Comparison of ENCODE assay signal across 13 cellular contexts in the genomic region with DNA sequence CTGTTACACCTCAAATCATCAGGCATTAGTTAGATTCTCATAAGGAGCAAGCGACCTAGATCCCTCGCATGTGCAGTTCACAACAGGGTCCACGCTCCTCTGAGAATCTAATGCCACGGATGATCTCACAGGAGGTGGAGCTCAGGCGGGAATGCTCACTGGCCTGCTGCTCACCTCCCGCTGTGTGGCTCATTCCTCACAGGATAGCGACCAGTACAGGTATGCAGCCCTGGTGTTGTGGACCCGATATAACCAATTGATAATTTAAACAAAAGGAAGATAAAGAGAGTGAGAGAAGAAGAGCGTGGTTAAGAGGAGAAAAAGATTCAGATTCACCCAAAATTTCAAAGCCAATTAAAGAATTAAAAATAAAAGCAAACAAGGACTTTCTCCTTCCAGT.
"Had no signal": no experiment of that assay in that cellular context is flagged by ENCODE, and none has a peak within 500 bp of the region (broad histone marks: within the 10 kb centered on the region; RNA-seq: fewer than 3 reads in every experiment).

No MANE protein-coding gene starts in this region.

- ATAC-seq: activated CD4-positive, alpha-beta T cell treated with anti-CD3 and anti-CD28 coated beads for 36 hours; activated CD8-positive, alpha-beta T cell treated with anti-CD3 and anti-CD28 coated beads for 36 hours; left cardiac atrium; stimulated activated naive CD8-positive, alpha-beta T cell treated with anti-CD3 and anti-CD28 coated beads, Interleukin-15, Interleukin-2, amounts not matched to agents 100 U/mL and 50 U/mL, for 24 hours had no signal

- H3K9me3 ChIP-seq: suprapubic skin, upper lobe of left lung had no signal

- H3K27ac Mint-ChIP-seq: activated CD4-positive, alpha-beta T cell treated with anti-CD3 and anti-CD28 coated beads for 36 hours; activated CD8-positive, alpha-beta T cell treated with anti-CD3 and anti-CD28 coated beads for 36 hours; activated T-helper 1 cell treated with anti-CD3 and anti-CD28 coated beads, Interleukin-12 subunit alpha, Interleukin-12 subunit beta, Interleukin-2, Interleukin-4 antibody, amounts not matched to agents 30 ng/mL and 10 ng/mL and 1 ng/mL, durations not matched to agents 14 hours and 24 hours and 36 hours; dendritic cell treated with granulocyte-macrophage colony-stimulating factor and Interleukin-4, amounts not matched to agents 40 ng/mL and 50 ng/mL, for 4 days; nephron had no signal

- H3K36me3 ChIP-seq: suprapubic skin, upper lobe of left lung had no signal

- H3K27me3 Mint-ChIP-seq: activated CD4-positive, alpha-beta T cell treated with anti-CD3 and anti-CD28 coated beads for 36 hours; activated CD8-positive, alpha-beta T cell treated with anti-CD3 and anti-CD28 coated beads for 36 hours; dendritic cell treated with granulocyte-macrophage colony-stimulating factor and Interleukin-4, amounts not matched to agents 40 ng/mL and 50 ng/mL, for 4 days had no signal

- H3K27ac ChIP-seq: hepatocyte, suprapubic skin, upper lobe of left lung had no signal

- DNase-seq: activated CD4-positive, alpha-beta T cell treated with anti-CD3 and anti-CD28 coated beads for 36 hours; activated CD8-positive, alpha-beta memory T cell treated with anti-CD3 and anti-CD28 coated beads, Interleukin-2, amount 50 U/mL, for 4 hours; activated CD8-positive, alpha-beta T cell treated with anti-CD3 and anti-CD28 coated beads for 36 hours; activated naive CD4-positive, alpha-beta T cell treated with Interleukin-2 at 50 U/mL for 16 hours; left cardiac atrium; stimulated activated CD4-positive, alpha-beta T cell treated with anti-CD3 and anti-CD28 coated beads, Interleukin-12 subunit alpha, Interleukin-12 subunit beta, amount 100 ng/mL, for 4 hours; stimulated activated naive CD8-positive, alpha-beta T cell treated with anti-CD3 and anti-CD28 coated beads, Interleukin-15, Interleukin-2, amounts not matched to agents 100 U/mL and 50 U/mL, for 24 hours; upper lobe of left lung had no signal

- H3K9me3 Mint-ChIP-seq: activated CD8-positive, alpha-beta T cell treated with anti-CD3 and anti-CD28 coated beads for 36 hours; activated T-helper 1 cell treated with anti-CD3 and anti-CD28 coated beads, Interleukin-12 subunit alpha, Interleukin-12 subunit beta, Interleukin-2, Interleukin-4 antibody, amounts not matched to agents 30 ng/mL and 10 ng/mL and 1 ng/mL, durations not matched to agents 14 hours and 24 hours and 36 hours; dendritic cell treated with granulocyte-macrophage colony-stimulating factor and Interleukin-4, amounts not matched to agents 40 ng/mL and 50 ng/mL, for 4 days had no signal

- H3K4me3 ChIP-seq: hepatocyte, suprapubic skin, upper lobe of left lung had no signal

- H3K4me3 Mint-ChIP-seq: activated CD4-positive, alpha-beta T cell treated with anti-CD3 and anti-CD28 coated beads for 36 hours; activated CD8-positive, alpha-beta T cell treated with anti-CD3 and anti-CD28 coated beads for 36 hours; activated T-helper 1 cell treated with anti-CD3 and anti-CD28 coated beads, Interleukin-12 subunit alpha, Interleukin-12 subunit beta, Interleukin-2, Interleukin-4 antibody, amounts not matched to agents 30 ng/mL and 10 ng/mL and 1 ng/mL, durations not matched to agents 14 hours and 24 hours and 36 hours; dendritic cell treated with granulocyte-macrophage colony-stimulating factor and Interleukin-4, amounts not matched to agents 40 ng/mL and 50 ng/mL, for 4 days; nephron had no signal

- H3K27me3 ChIP-seq: hepatocyte, suprapubic skin, upper lobe of left lung had no signal
